17 cellular contexts compared by ENCODE assay signal in genomic region chr14:56412453-56413434, GRCh38.
DNase-seq lines count a peak whose midpoint lies in the region; ATAC-seq lines count a peak whose summit lies in the region.
"Had no signal": no experiment of that assay in that cellular context is flagged by ENCODE, and none has a peak within 500 bp of the region (broad histone marks: within the 10 kb centered on the region; RNA-seq: fewer than 3 reads in every experiment).

No MANE protein-coding gene starts in this region.

- peaks cover 6% of the 10 kb centered on the region for H3K9me3 Mint-ChIP-seq in activated T-helper 17 cell treated with anti-CD3 and anti-CD28 coated beads, Interleukin-2, amount 50 U/mL, for 72 hours
- H3K9me3 Mint-ChIP-seq in naive B cell = peaks cover 0 to 8% (median 0%) of the 10 kb centered on the region in 7 donors

- no peak overlapping the region for H3K27ac Mint-ChIP-seq in activated T-helper 17 cell treated with anti-CD3 and anti-CD28 coated beads, Interleukin-2, amount 50 U/mL, for 72 hours
- H3K27ac Mint-ChIP-seq in naive B cell = peak overlapping the region in 3 of 6 donors; percentile 50 to 96 (median 87)
- H3K27ac Mint-ChIP-seq: endodermal cell, neural progenitor cell had no signal

- no peaks in the 10 kb centered on the region for H3K36me3 Mint-ChIP-seq in activated T-helper 17 cell treated with anti-CD3 and anti-CD28 coated beads, Interleukin-2, amount 50 U/mL, for 72 hours (ENCODE audit: low read depth)
- H3K36me3 Mint-ChIP-seq in naive B cell = peaks cover 0 to 6% of the 10 kb centered on the region in 2 donors
- H3K36me3 Mint-ChIP-seq: brain, neural progenitor cell had no signal

- H3K4me1 Mint-ChIP-seq in activated T-helper 17 cell treated with anti-CD3 and anti-CD28 coated beads, Interleukin-2, amount 50 U/mL, for 72 hours = peaks cover 6% of the 10 kb centered on the region
- peaks cover 12 to 15% (median 15%) of the 10 kb centered on the region in 3 donors for H3K4me1 Mint-ChIP-seq in naive B cell
- H3K4me1 Mint-ChIP-seq: neural progenitor cell had no signal

- peaks cover 4% of the 10 kb centered on the region for H3K27me3 Mint-ChIP-seq in activated T-helper 17 cell treated with anti-CD3 and anti-CD28 coated beads, Interleukin-2, amount 50 U/mL, for 72 hours
- H3K27me3 Mint-ChIP-seq in naive B cell = peaks cover 0 to 7% (median 0%) of the 10 kb centered on the region in 3 donors

- ATAC-seq in activated T-helper 17 cell treated with anti-CD3 and anti-CD28 coated beads, Interleukin-2, amount 50 U/mL, for 72 hours (replicated peaks) = no peak
- ATAC-seq in naive B cell (ENCODE audit: low read depth in 2 of 2) = no peak
- ATAC-seq: heart right ventricle had no signal

- H3K4me3 Mint-ChIP-seq in activated T-helper 17 cell treated with anti-CD3 and anti-CD28 coated beads, Interleukin-2, amount 50 U/mL, for 72 hours = peak overlapping the region; percentile 47
- peak overlapping the region; percentile 60 to 92 (median 82) for H3K4me3 Mint-ChIP-seq in naive B cell
- H3K4me3 Mint-ChIP-seq: endodermal cell, neural progenitor cell had no signal

- DNase-seq in D341Med (ENCODE audit: low spot score) = peak; percentile 42
- peak; percentile 96 for DNase-seq in NCI-H1694 treated with DMSO at 0.1 percent for 48 hours (lab: John Stamatoyannopoulos, UW)
- DNase-seq in naive B cell = no peak
- DNase-seq in NCI-H446 treated with DMSO at 0.1 percent for 48 hours (lab: John Stamatoyannopoulos, UW) = no peak
- no peak for DNase-seq in GM03348 (ENCODE audit: low spot score)
- no peak for DNase-seq in GOT3 (lab: John Stamatoyannopoulos, UW)
- DNase-seq: COR-L47, endodermal cell, heart right ventricle, left ventricle myocardium inferior, NCI-H1105 treated with DMSO at 0.1 percent for 48 hours, NCI-H748 treated with DMSO at 0.1 percent for 48 hours, SHP77, sigmoid colon had no signal

Comparison
In these comparisons a context has a peak if more than half of its experiments do, and no peak if none do; other contexts are left out.
1. DNase-seq: peak in D341Med (single experiment) and NCI-H1694 treated with DMSO at 0.1 percent for 48 hours (single experiment); none in naive B cell (single experiment), NCI-H446 treated with DMSO at 0.1 percent for 48 hours (single experiment), GM03348 (single experiment) and GOT3 (single experiment).